ENCODE assay signal across 14 cellular contexts in the genomic region with DNA sequence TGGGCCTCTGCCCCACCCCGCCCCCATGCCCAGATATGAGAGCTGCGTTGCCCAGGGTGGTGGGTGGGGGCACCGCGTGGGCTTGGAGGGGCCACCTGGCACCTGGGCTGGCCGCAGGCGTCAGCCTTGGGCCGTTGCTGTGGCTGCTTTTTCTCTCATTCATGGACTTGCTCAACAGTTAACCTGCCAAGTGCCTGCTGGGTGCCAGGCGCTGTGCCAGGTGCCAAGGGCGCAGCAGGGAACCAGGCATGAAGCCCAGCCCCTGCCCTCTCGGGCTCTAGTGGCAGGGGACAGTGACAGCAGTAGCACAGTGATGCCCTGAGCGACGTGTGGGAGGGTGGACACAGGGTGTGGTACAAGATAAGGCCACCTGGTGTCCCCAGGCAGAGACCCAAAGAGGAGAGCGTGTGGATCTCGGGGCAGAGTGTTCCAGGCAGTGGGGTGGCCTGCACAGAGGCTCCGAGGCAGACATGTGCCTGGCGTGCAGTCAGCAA. TPM values are rescaled to one million over a fixed set of nuclear protein-coding genes. Genes with fewer than 3 reads are reported as not detected.
A peak's percentile ranks its signal among the peaks of the same experiment; 100 is the strongest.
DNase-seq lines count a peak whose midpoint lies in the region; ATAC-seq, FAIRE-seq and TF ChIP-seq lines count a peak whose summit lies in the region.
"Had no signal": no experiment of that assay in that cellular context is flagged by ENCODE, and none has a peak within 500 bp of the region (broad histone marks: within the 10 kb centered on the region; RNA-seq: fewer than 3 reads in every experiment).

No MANE protein-coding gene starts in this region.

- H3K79me2 ChIP-seq in HepG2 (ENCODE audit: insufficient read depth, low read length): no peaks in the 10 kb centered on the region

- H3K4me3 Mint-ChIP-seq in CD14-positive monocyte: no peak overlapping the region
- H3K4me3 Mint-ChIP-seq in central memory CD8-positive, alpha-beta T cell: no peak overlapping the region
- H3K4me3 Mint-ChIP-seq: WTC11 had no signal

- TF ChIP-seq POLR2A in HepG2 (IDR thresholded peaks at IDR 0.05; ENCODE audit: insufficient read depth in 1 of 2, low read depth in 2 of 2, low read length in 2 of 2) (no peak), esophagus muscularis mucosa (IDR thresholded peaks at IDR 0.05; ENCODE audit: low read depth) (no peak)

- H3K27ac Mint-ChIP-seq in CD14-positive monocyte: peak overlapping the region in 6 of 7 donors; percentile 11 to 73 (median 40)
- peak overlapping the region; percentile 32 for H3K27ac Mint-ChIP-seq in central memory CD8-positive, alpha-beta T cell (ENCODE audit: low read depth)
- H3K27ac Mint-ChIP-seq: WTC11 had no signal

- TF ChIP-seq RAD21 in HepG2 (CRISPR knock-in tag; IDR thresholded peaks at IDR 0.05): no peak

- no peak for ATAC-seq in central memory CD8-positive, alpha-beta T cell (replicated peaks; ENCODE audit: extremely low read depth, poor library complexity, severe bottlenecking)
- peak; percentile 15; the same call in 2 of the 3 replicates for ATAC-seq in HepG2
- no peak for ATAC-seq in HG02763 (IDR thresholded peaks at IDR 0.05; ENCODE audit: unreplicated experiment)
- ATAC-seq: Panc1, WTC11 had no signal

- in situ Hi-C loops in HepG2 (cut with HindIII; ENCODE audit: extremely low pct_ligation_motif_present, low pct_unique_long_range_greater_than_20kb): no loop called here

- TF ChIP-seq CTCF in CD14-positive monocyte (IDR thresholded peaks at IDR 0.05): no peak
- no peak for TF ChIP-seq CTCF in HepG2 (CRISPR knock-in tag; IDR thresholded peaks at IDR 0.05)
- TF ChIP-seq CTCF in esophagus muscularis mucosa (IDR thresholded peaks at IDR 0.05): no peak

- BruUV-seq in HepG2 (replicated peaks; lab: Mats Ljungman, UMichigan): no TSS peak

- DNase-seq in CD14-positive monocyte (ENCODE audit: low spot score): no peak
- peak; percentile 66 for DNase-seq in NCI-H1694 (lab: John Stamatoyannopoulos, UW)
- no peak for DNase-seq in central memory CD8-positive, alpha-beta T cell (ENCODE audit: low spot score in 2 of 2)
- no peak for DNase-seq in HepG2 (ENCODE audit: low spot score)
- no peak for DNase-seq in NCI-H2171 (lab: John Stamatoyannopoulos, UW)
- DNase-seq in GM19240 (ENCODE audit: insufficient read length, low spot score): no peak
- DNase-seq in esophagus muscularis mucosa (ENCODE audit: extremely low spot score): no peak
- DNase-seq: activated effector memory CD4-positive, alpha-beta T cell treated with anti-CD3 and anti-CD28 coated beads, Interleukin-2, amount 50 U/mL, for 16 hours; NCI-H526; stimulated activated CD4-positive, alpha-beta T cell treated with anti-CD3 and anti-CD28 coated beads, Interleukin-1b, Interleukin-23, amount 100 ng/mL, for 48 hours had no signal

- TF ChIP-seq EP300 in HepG2 (IDR thresholded peaks at IDR 0.05; ENCODE audit: low read depth in 2 of 2, low read length in 2 of 2): no peak
- TF ChIP-seq EP300 in HepG2 (CRISPR knock-in tag; IDR thresholded peaks at IDR 0.05; ENCODE audit: borderline replicate concordance): no peak
- TF ChIP-seq EP300 in esophagus muscularis mucosa (IDR thresholded peaks at IDR 0.05): no peak

- no peak overlapping the region for H3K9ac ChIP-seq in HepG2 (ENCODE audit: insufficient read depth, low read depth, low read length)

- CTCF ChIA-PET in HepG2 (lab: Yijun Ruan, JAX; ENCODE audit: low intra/inter-chr PET ratio, low total read pairs): no interaction called here

- peaks cover 22% of the 10 kb centered on the region for H3K4me1 Mint-ChIP-seq in CD14-positive monocyte
- H3K4me1 Mint-ChIP-seq in central memory CD8-positive, alpha-beta T cell: peaks cover 18% of the 10 kb centered on the region
- H3K4me1 Mint-ChIP-seq: WTC11 had no signal

- H3K4me3 ChIP-seq in HepG2 (replicated peaks in 1 of 3; ENCODE audit: insufficient read depth in 1 of 3, low read depth in 2 of 3, low read length in 3 of 3) (no peak overlapping the region), esophagus muscularis mucosa (no peak overlapping the region)

- peaks cover 76 to 96% of the 10 kb centered on the region in 2 donors for H3K36me3 Mint-ChIP-seq in CD14-positive monocyte
- H3K36me3 Mint-ChIP-seq in central memory CD8-positive, alpha-beta T cell (ENCODE audit: insufficient read depth): peaks cover 14% of the 10 kb centered on the region

- H3K4me2 ChIP-seq in HepG2 (ENCODE audit: low read depth, low read length): no peak overlapping the region

- POLR2A ChIA-PET in HepG2 (lab: Yijun Ruan, JAX): no interaction called here

- H3K36me3 ChIP-seq in HepG2 (replicated peaks in 1 of 2; ENCODE audit: control insufficient read depth in 1 of 2, insufficient read depth in 2 of 2, low read length in 2 of 2): peaks cover 52 to 78% of the 10 kb centered on the region in 2 experiments
- H3K36me3 ChIP-seq in esophagus muscularis mucosa: peaks cover 84 to 100% (median 97%) of the 10 kb centered on the region in 4 donors

- no peak for FAIRE-seq in HepG2 (lab: Jason Lieb, UNC)
- FAIRE-seq: astrocyte had no signal

- H4K20me1 ChIP-seq in HepG2 (ENCODE audit: insufficient read depth, low read length): 0 out of 2 replicates have a peak, but pooled peaks cover 3% of the 10 kb centered on the region

- no peak overlapping the region for H2AFZ ChIP-seq in HepG2 (ENCODE audit: low read length)

- no peak overlapping the region for H3K27ac ChIP-seq in HepG2 (ENCODE audit: extremely low read length, insufficient read depth, low read length)
- H3K27ac ChIP-seq in esophagus muscularis mucosa (replicated peaks in 1 of 4): no peak overlapping the region

- H3K27me3 ChIP-seq in HepG2 (ENCODE audit: control insufficient read depth in 1 of 2, insufficient read depth in 2 of 2, low read length in 2 of 2) (no peaks in the 10 kb centered on the region), esophagus muscularis mucosa (no peaks in the 10 kb centered on the region)

- H3K9me3 ChIP-seq in HepG2 (ENCODE audit: low read length): no peaks in the 10 kb centered on the region
- H3K9me3 ChIP-seq in esophagus muscularis mucosa: no peaks in the 10 kb centered on the region

- H3K27me3 Mint-ChIP-seq in CD14-positive monocyte (ENCODE audit: low read depth in 3 of 3): peaks cover 1 to 4% (median 2%) of the 10 kb centered on the region in 3 donors
- no peaks in the 10 kb centered on the region for H3K27me3 Mint-ChIP-seq in central memory CD8-positive, alpha-beta T cell

- intact Hi-C loops in CD14-positive monocyte (cut with micrococcal nuclease) (no loop called here), HepG2 (cut with micrococcal nuclease; ENCODE audit: unreplicated experiment) (no loop called here), esophagus muscularis mucosa (cut with DNase I) (no loop called here)

- H3K4me1 ChIP-seq in HepG2 (ENCODE audit: insufficient read depth, low read length): no peaks in the 10 kb centered on the region
- H3K4me1 ChIP-seq in esophagus muscularis mucosa: no peaks in the 10 kb centered on the region

- WGBS in HepG2 (ENCODE audit: low lambda C conversion rate): 99% methylated on average over 10 of the region's 16 CpGs
- 74% methylated on average over 14 of the region's 16 CpGs for WGBS in esophagus muscularis mucosa

- H3K9me3 Mint-ChIP-seq in CD14-positive monocyte: peaks cover 0 to 2% (median 0%) of the 10 kb centered on the region in 7 donors
- H3K9me3 Mint-ChIP-seq in central memory CD8-positive, alpha-beta T cell: no peaks in the 10 kb centered on the region
- H3K9me3 Mint-ChIP-seq: WTC11 had no signal

RNA-seq across cellular contexts. Expression of a gene that starts 28.1 kb away (rescaled TPM):
- 1 to 10 TPM; 3.4 to 3.8 TPM for polyA plus RNA-seq in CD14-positive monocyte
- total RNA-seq in HepG2 (2016; rRNA removed; fragmentation: Illumina TruSeq; extraction: Trizol): 8.0 and 12.0 TPM in 2 replicates
- 11.3 and 11.4 TPM in 2 replicates for total RNA-seq in HepG2 (2016; cell fraction: cytosol; rRNA removed; fragmentation: Illumina TruSeq; extraction: Trizol; ENCODE audit: low read depth)
- 6.8 and 12.8 TPM in 2 replicates for total RNA-seq in HepG2 (2016; cell fraction: insoluble cytoplasmic fraction; rRNA removed; fragmentation: Illumina TruSeq; extraction: Trizol)
- total RNA-seq in HepG2 (2016; cell fraction: membrane; rRNA removed; fragmentation: Illumina TruSeq; extraction: Trizol): 8.6 and 9.9 TPM in 2 replicates
- total RNA-seq in HepG2 (2016; cell fraction: nucleus; rRNA removed; fragmentation: Illumina TruSeq; extraction: Trizol): 12.8 and 13.1 TPM in 2 replicates
- polyA plus RNA-seq in HepG2 (2011; rRNA removed): 9.2 and 12.5 TPM in 2 replicates
- 4.0 and 5.9 TPM in 2 replicates for polyA plus RNA-seq in HepG2 (2011; cell fraction: cytosol; rRNA removed)
- 50.6 and 52.9 TPM in 2 replicates for polyA plus RNA-seq in HepG2 (2011; cell fraction: nucleus; rRNA removed)
- polyA plus RNA-seq in HepG2 (2012): 6.5 and 9.0 TPM in 2 replicates
- 2.1 and 2.4 TPM in 2 replicates for polyA plus RNA-seq in HepG2 (2016; cell fraction: cytosol; fragmentation: Illumina TruSeq; extraction: Trizol; ENCODE audit: low read depth)
- 6.9 and 11.0 TPM in 2 replicates for polyA plus RNA-seq in HepG2 (2016; cell fraction: insoluble cytoplasmic fraction; fragmentation: Illumina TruSeq; extraction: Trizol; ENCODE audit: low read depth)
- polyA plus RNA-seq in HepG2 (2016; cell fraction: membrane; fragmentation: Illumina TruSeq; extraction: Trizol; ENCODE audit: low read depth): 3.7 and 4.3 TPM in 2 replicates
- 28.7 and 30.5 TPM in 2 replicates for polyA plus RNA-seq in HepG2 (2016; cell fraction: nucleus; fragmentation: Illumina TruSeq; extraction: Trizol; ENCODE audit: insufficient read depth, low read depth)
- 18.8 and 19.4 TPM in 2 replicates for polyA minus RNA-seq in HepG2 (2011; rRNA and poly(A)+ RNA removed; ENCODE audit: low replicate concordance)
- 3.9 and 7.7 TPM in 2 replicates for polyA minus RNA-seq in HepG2 (2011; cell fraction: cytosol; rRNA and poly(A)+ RNA removed)
- polyA minus RNA-seq in HepG2 (2011; cell fraction: nucleus; rRNA and poly(A)+ RNA removed): 16.0 and 18.4 TPM in 2 replicates
- 10 to 100 TPM in 3 of 4 donors, 1 to 10 TPM in 1; 9.1 to 15.6 (median 12.2) TPM for total RNA-seq in esophagus muscularis mucosa

RNA-seq across cellular contexts. Expression of a gene that starts 42.1 kb away (rescaled TPM):
- not detected for polyA plus RNA-seq in CD14-positive monocyte
- total RNA-seq in HepG2 (2016; rRNA removed; fragmentation: Illumina TruSeq; extraction: Trizol): 0.09 and 1.2 TPM in 2 replicates
- total RNA-seq in HepG2 (2016; cell fraction: cytosol; rRNA removed; fragmentation: Illumina TruSeq; extraction: Trizol; ENCODE audit: low read depth): 1.1 and 1.5 TPM in 2 replicates
- total RNA-seq in HepG2 (2016; cell fraction: insoluble cytoplasmic fraction; rRNA removed; fragmentation: Illumina TruSeq; extraction: Trizol): not detected in 2 replicates
- total RNA-seq in HepG2 (2016; cell fraction: membrane; rRNA removed; fragmentation: Illumina TruSeq; extraction: Trizol): 0.52 and 0.62 TPM in 2 replicates
- not detected in 2 replicates for total RNA-seq in HepG2 (2016; cell fraction: nucleus; rRNA removed; fragmentation: Illumina TruSeq; extraction: Trizol)
- 0.70 and 0.94 TPM in 2 replicates for polyA plus RNA-seq in HepG2 (2011; rRNA removed)
- polyA plus RNA-seq in HepG2 (2011; cell fraction: cytosol; rRNA removed): 0.39 and 0.59 TPM in 2 replicates
- polyA plus RNA-seq in HepG2 (2011; cell fraction: nucleus; rRNA removed): 2.3 and 2.8 TPM in 2 replicates
- 0.25 and 0.93 TPM in 2 replicates for polyA plus RNA-seq in HepG2 (2012)
- 0.09 and 0.23 TPM in 2 replicates for polyA plus RNA-seq in HepG2 (2016; cell fraction: cytosol; fragmentation: Illumina TruSeq; extraction: Trizol; ENCODE audit: low read depth)
- polyA plus RNA-seq in HepG2 (2016; cell fraction: insoluble cytoplasmic fraction; fragmentation: Illumina TruSeq; extraction: Trizol; ENCODE audit: low read depth): not detected in 2 replicates
- polyA plus RNA-seq in HepG2 (2016; cell fraction: membrane; fragmentation: Illumina TruSeq; extraction: Trizol; ENCODE audit: low read depth): 0.41 and 0.55 TPM in 2 replicates
- 0.29 TPM in 1 of 2 replicates, not detected in the other for polyA plus RNA-seq in HepG2 (2016; cell fraction: nucleus; fragmentation: Illumina TruSeq; extraction: Trizol; ENCODE audit: insufficient read depth, low read depth)
- 0.82 and 12.4 TPM in 2 replicates for polyA minus RNA-seq in HepG2 (2011; rRNA and poly(A)+ RNA removed; ENCODE audit: low replicate concordance)
- polyA minus RNA-seq in HepG2 (2011; cell fraction: cytosol; rRNA and poly(A)+ RNA removed): 0.69 and 0.70 TPM in 2 replicates
- polyA minus RNA-seq in HepG2 (2011; cell fraction: nucleus; rRNA and poly(A)+ RNA removed): 0.50 and 0.64 TPM in 2 replicates
- 10 to 100 TPM; 22.8 to 33.2 (median 30.7) TPM for total RNA-seq in esophagus muscularis mucosa

RNA-seq across cellular contexts. Expression of a gene that starts 45.3 kb away (rescaled TPM):
- polyA plus RNA-seq in CD14-positive monocyte (1 to 10 TPM; 2.4 to 4.3 TPM), HepG2 (2011; rRNA removed) (0.24 and 0.26 TPM in 2 replicates)
- total RNA-seq in HepG2 (2016; rRNA removed; fragmentation: Illumina TruSeq; extraction: Trizol) (0.09 TPM in 1 of 2 replicates, not detected in the other), esophagus muscularis mucosa (1 to 10 TPM in 1 of 4 donors, under 1 TPM in 3; 0.42 to 4.6 (median 0.72) TPM)
- total RNA-seq in HepG2 (2016; cell fraction: cytosol; rRNA removed; fragmentation: Illumina TruSeq; extraction: Trizol; ENCODE audit: low read depth): not detected in 2 replicates
- total RNA-seq in HepG2 (2016; cell fraction: insoluble cytoplasmic fraction; rRNA removed; fragmentation: Illumina TruSeq; extraction: Trizol): not detected in 2 replicates
- 0.07 TPM in 1 of 2 replicates, not detected in the other for total RNA-seq in HepG2 (2016; cell fraction: membrane; rRNA removed; fragmentation: Illumina TruSeq; extraction: Trizol)
- not detected in 2 replicates for total RNA-seq in HepG2 (2016; cell fraction: nucleus; rRNA removed; fragmentation: Illumina TruSeq; extraction: Trizol)
- polyA plus RNA-seq in HepG2 (2011; cell fraction: cytosol; rRNA removed): 0.18 and 0.28 TPM in 2 replicates
- 0.50 and 0.66 TPM in 2 replicates for polyA plus RNA-seq in HepG2 (2011; cell fraction: nucleus; rRNA removed)
- polyA plus RNA-seq in HepG2 (2012): 0.20 and 0.30 TPM in 2 replicates
- not detected in 2 replicates for polyA plus RNA-seq in HepG2 (2016; cell fraction: cytosol; fragmentation: Illumina TruSeq; extraction: Trizol; ENCODE audit: low read depth)
- polyA plus RNA-seq in HepG2 (2016; cell fraction: insoluble cytoplasmic fraction; fragmentation: Illumina TruSeq; extraction: Trizol; ENCODE audit: low read depth): not detected in 2 replicates
- polyA plus RNA-seq in HepG2 (2016; cell fraction: membrane; fragmentation: Illumina TruSeq; extraction: Trizol; ENCODE audit: low read depth): not detected in 2 replicates
- not detected in 2 replicates for polyA plus RNA-seq in HepG2 (2016; cell fraction: nucleus; fragmentation: Illumina TruSeq; extraction: Trizol; ENCODE audit: insufficient read depth, low read depth)
- polyA minus RNA-seq in HepG2 (2011; rRNA and poly(A)+ RNA removed; ENCODE audit: low replicate concordance): 0.48 and 6.7 TPM in 2 replicates
- 0.10 and 0.18 TPM in 2 replicates for polyA minus RNA-seq in HepG2 (2011; cell fraction: cytosol; rRNA and poly(A)+ RNA removed)
- 0.25 TPM in 1 of 2 replicates, not detected in the other for polyA minus RNA-seq in HepG2 (2011; cell fraction: nucleus; rRNA and poly(A)+ RNA removed)
- total RNA-seq: astrocyte had no signal

Comparison
In these comparisons a context has a peak if more than half of its experiments do, and no peak if none do; other contexts are left out.
1. RNA of a gene that starts 42.1 kb away (total RNA-seq): 22.8 to 33.2 TPM in esophagus muscularis mucosa; 0.09 to 1.5 TPM in HepG2; every median in the first group is over 4 times any median in the second.